19 cellular contexts compared by ENCODE assay signal in the genomic region with DNA sequence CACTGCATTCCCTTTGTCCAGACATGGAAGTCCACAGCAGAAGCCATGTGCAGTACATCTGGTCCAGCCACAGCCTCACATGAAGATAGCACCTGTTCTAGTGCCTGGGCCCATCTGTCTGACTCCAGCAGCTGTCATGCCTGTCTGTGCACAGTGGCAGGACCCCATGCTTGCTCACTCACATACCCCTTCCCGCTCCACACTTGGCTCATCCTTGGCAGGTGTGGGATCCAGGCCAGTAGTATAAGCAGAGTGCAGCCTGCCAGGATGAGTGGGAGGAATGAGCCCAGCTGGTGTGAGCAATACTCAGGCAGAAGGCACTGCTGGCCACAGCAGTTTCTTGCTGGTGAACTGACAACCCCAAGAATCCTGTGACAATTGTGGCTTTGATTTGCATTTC.
DNase-seq lines count a peak whose midpoint lies in the region; ATAC-seq and TF ChIP-seq lines count a peak whose summit lies in the region.
"Had no signal": no experiment of that assay in that cellular context is flagged by ENCODE, and none has a peak within 500 bp of the region (broad histone marks: within the 10 kb centered on the region; RNA-seq: fewer than 3 reads in every experiment).

No MANE protein-coding gene starts in this region.

- no peak for TF ChIP-seq CTCF in MM.1S (IDR thresholded peaks at IDR 0.05; ENCODE audit: low read length)

- no peak overlapping the region for H3K27ac Mint-ChIP-seq in activated CD4-positive, alpha-beta T cell treated with anti-CD3 and anti-CD28 coated beads for 36 hours
- H3K27ac Mint-ChIP-seq: B cell, CD14-positive monocyte had no signal

- peaks cover 7% of the 10 kb centered on the region for H3K9me3 Mint-ChIP-seq in activated CD4-positive, alpha-beta T cell treated with anti-CD3 and anti-CD28 coated beads for 36 hours (ENCODE audit: low read depth)

- no peaks in the 10 kb centered on the region for H3K27me3 ChIP-seq in MM.1S (replicated peaks; ENCODE audit: insufficient read depth, low read length)

- H3K4me3 ChIP-seq in MM.1S (ENCODE audit: low read length) = no peak overlapping the region
- H3K4me3 ChIP-seq: A549 had no signal

- H3K9ac ChIP-seq in MM.1S (ENCODE audit: low read length) = no peak overlapping the region

- CTCF ChIA-PET in activated CD4-positive, alpha-beta T cell treated with anti-CD3 and anti-CD28 coated beads for 36 hours (lab: Charles Lee) = interaction anchor here (1.2 kb wide), 1 partner anchor 40 kb away, joined by 3 read pairs; no protein-coding TSS in a partner anchor

- no peaks in the 10 kb centered on the region for H3K9me3 ChIP-seq in MM.1S (replicated peaks; ENCODE audit: insufficient read depth, low read length)
- H3K9me3 ChIP-seq: A549 had no signal

- no peaks in the 10 kb centered on the region for H3F3A ChIP-seq in MM.1S (ENCODE audit: insufficient read depth, low read length)

- DNase-seq in DMS 273 treated with DMSO at 0.1 percent for 48 hours (lab: John Stamatoyannopoulos, UW) (peak; percentile 83), MM.1S (peak; percentile 19), NCI-H524 treated with DMSO at 0.1 percent for 48 hours (lab: John Stamatoyannopoulos, UW) (peak; percentile 96), UCSD-AML1 (lab: John Stamatoyannopoulos, UW; ENCODE audit: unreplicated experiment) (peak; percentile 4), NCI-H1417 (lab: John Stamatoyannopoulos, UW) (no peak), NCI-H2107 (lab: John Stamatoyannopoulos, UW) (no peak)
- no peak for DNase-seq in activated CD4-positive, alpha-beta T cell treated with anti-CD3 and anti-CD28 coated beads for 36 hours
- DNase-seq: DMS79, GOT3, IMR-90, NCI-H1930, NCI-H748 treated with DMSO at 0.1 percent for 48 hours, Right ventricle myocardium superior, T-helper 1 cell had no signal

- H3K79me2 ChIP-seq in MM.1S (ENCODE audit: low read length) = no peaks in the 10 kb centered on the region

- intact Hi-C loops in activated CD4-positive, alpha-beta T cell treated with anti-CD3 and anti-CD28 coated beads for 36 hours (cut with DNase I, micrococcal nuclease) = no loop called here

- 0 out of 2 replicates have a peak, but pooled peaks cover 4% of the 10 kb centered on the region for H3K4me1 ChIP-seq in MM.1S (ENCODE audit: low read length)
- H3K4me1 ChIP-seq: A549 had no signal

- no peaks in the 10 kb centered on the region for H3K4me1 Mint-ChIP-seq in activated CD4-positive, alpha-beta T cell treated with anti-CD3 and anti-CD28 coated beads for 36 hours
- H3K4me1 Mint-ChIP-seq: B cell, CD14-positive monocyte had no signal

- no peak overlapping the region for H3K4me2 ChIP-seq in MM.1S (ENCODE audit: low read depth, low read length)
- H3K4me2 ChIP-seq: A549 had no signal

- H3K27ac ChIP-seq in MM.1S (ENCODE audit: low read length) = no peak overlapping the region
- H3K27ac ChIP-seq: A549 had no signal

- no peaks in the 10 kb centered on the region for H3K9me2 ChIP-seq in MM.1S (replicated peaks; ENCODE audit: insufficient read depth, low read length)

- no peaks in the 10 kb centered on the region for H3K36me3 ChIP-seq in MM.1S (replicated peaks; ENCODE audit: insufficient read depth, low read length)

- H3K4me3 Mint-ChIP-seq in activated CD4-positive, alpha-beta T cell treated with anti-CD3 and anti-CD28 coated beads for 36 hours = no peak overlapping the region
- H3K4me3 Mint-ChIP-seq: B cell, CD14-positive monocyte had no signal

- H3K27me3 Mint-ChIP-seq in activated CD4-positive, alpha-beta T cell treated with anti-CD3 and anti-CD28 coated beads for 36 hours = no peaks in the 10 kb centered on the region
- H3K27me3 Mint-ChIP-seq: B cell had no signal

- no peaks in the 10 kb centered on the region for H4K20me1 ChIP-seq in MM.1S (ENCODE audit: insufficient read depth, low read length)

- POLR2A ChIA-PET in activated CD4-positive, alpha-beta T cell treated with anti-CD3 and anti-CD28 coated beads for 36 hours (lab: Charles Lee) = no interaction called here

- ATAC-seq in GM21515 (IDR thresholded peaks at IDR 0.05; ENCODE audit: unreplicated experiment) = no peak
- ATAC-seq in activated CD4-positive, alpha-beta T cell treated with anti-CD3 and anti-CD28 coated beads for 36 hours = no peak
- ATAC-seq: A549, HCT116 had no signal

- H3K36me3 Mint-ChIP-seq in activated CD4-positive, alpha-beta T cell treated with anti-CD3 and anti-CD28 coated beads for 36 hours (ENCODE audit: low read depth) = no peaks in the 10 kb centered on the region
- H3K36me3 Mint-ChIP-seq: CD14-positive monocyte had no signal

- H2AFZ ChIP-seq in MM.1S (ENCODE audit: low read length) = no peak overlapping the region

Comparison
In these comparisons a context has a peak if more than half of its experiments do, and no peak if none do; other contexts are left out.
1. DNase-seq: peak in DMS 273 treated with DMSO at 0.1 percent for 48 hours (single experiment), MM.1S (single experiment), NCI-H524 treated with DMSO at 0.1 percent for 48 hours (single experiment) and UCSD-AML1 (single experiment); none in NCI-H1417 (0 of 3), NCI-H2107 (single experiment) and activated CD4-positive, alpha-beta T cell treated with anti-CD3 and anti-CD28 coated beads for 36 hours (single experiment).